ENCODE assay signal across 1 cellular context in the genomic region with DNA sequence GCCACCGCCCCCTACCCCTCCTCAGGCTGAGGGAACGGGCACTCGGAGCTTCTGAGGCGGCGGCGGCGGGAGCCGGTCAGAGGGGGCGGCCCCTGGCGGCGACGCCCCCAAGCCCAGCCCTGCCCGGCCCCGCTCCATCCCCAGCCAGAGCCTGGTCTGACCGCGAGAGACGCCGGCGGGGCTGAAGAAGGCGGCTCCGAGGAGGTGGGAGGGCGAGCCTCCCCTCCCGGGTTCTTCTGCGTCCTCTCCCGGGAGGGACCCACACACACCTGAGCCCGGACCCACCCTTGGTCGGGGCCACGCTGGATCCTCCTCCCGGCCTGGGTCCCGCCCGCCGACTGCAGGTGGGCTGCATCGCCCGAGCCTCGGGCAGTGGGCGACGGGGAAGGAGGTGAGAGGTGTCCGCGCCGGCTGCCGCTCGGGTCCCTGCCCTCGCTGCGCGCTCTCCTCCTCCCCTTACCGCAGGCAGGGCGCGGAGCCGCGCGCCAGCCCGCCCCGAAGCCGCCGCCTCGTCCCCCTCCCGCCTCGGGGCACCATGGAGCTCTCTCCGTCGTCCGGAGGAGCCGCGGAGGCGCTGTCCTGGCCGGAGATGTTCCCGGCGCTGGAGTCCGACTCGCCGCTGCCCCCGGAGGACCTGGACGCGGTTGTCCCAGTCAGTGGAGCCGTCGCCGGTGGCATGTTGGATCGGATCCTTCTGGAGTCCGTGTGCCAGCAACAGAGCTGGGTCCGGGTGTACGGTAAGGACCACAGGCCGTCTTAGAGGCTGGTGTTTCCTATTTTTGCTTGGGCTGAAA.
TF ChIP-seq lines count a peak whose summit lies in the region.

Gene RASAL2 (plus strand): TSS at position 147 of the 794 bp plus-strand sequence. CDS start 389 bp downstream, at position 536.

TF ChIP-seq in HepG2, 621 proteins besides CTCF, POLR2A, EP300 and RAD21 (continued from another document):
- TF ChIP-seq, protein P1, sequence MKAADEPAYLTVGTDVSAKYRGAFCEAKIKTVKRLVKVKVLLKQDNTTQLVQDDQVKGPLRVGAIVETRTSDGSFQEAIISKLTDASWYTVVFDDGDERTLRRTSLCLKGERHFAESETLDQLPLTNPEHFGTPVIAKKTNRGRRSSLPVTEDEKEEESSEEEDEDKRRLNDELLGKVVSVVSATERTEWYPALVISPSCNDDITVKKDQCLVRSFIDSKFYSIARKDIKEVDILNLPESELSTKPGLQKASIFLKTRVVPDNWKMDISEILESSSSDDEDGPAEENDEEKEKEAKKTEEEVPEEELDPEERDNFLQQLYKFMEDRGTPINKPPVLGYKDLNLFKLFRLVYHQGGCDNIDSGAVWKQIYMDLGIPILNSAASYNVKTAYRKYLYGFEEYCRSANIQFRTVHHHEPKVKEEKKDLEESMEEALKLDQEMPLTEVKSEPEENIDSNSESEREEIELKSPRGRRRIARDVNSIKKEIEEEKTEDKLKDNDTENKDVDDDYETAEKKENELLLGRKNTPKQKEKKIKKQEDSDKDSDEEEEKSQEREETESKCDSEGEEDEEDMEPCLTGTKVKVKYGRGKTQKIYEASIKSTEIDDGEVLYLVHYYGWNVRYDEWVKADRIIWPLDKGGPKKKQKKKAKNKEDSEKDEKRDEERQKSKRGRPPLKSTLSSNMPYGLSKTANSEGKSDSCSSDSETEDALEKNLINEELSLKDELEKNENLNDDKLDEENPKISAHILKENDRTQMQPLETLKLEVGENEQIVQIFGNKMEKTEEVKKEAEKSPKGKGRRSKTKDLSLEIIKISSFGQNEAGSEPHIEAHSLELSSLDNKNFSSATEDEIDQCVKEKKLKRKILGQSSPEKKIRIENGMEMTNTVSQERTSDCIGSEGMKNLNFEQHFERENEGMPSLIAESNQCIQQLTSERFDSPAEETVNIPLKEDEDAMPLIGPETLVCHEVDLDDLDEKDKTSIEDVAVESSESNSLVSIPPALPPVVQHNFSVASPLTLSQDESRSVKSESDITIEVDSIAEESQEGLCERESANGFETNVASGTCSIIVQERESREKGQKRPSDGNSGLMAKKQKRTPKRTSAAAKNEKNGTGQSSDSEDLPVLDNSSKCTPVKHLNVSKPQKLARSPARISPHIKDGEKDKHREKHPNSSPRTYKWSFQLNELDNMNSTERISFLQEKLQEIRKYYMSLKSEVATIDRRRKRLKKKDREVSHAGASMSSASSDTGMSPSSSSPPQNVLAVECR (CRISPR knock-in tag; IDR thresholded peaks at IDR 0.05; ENCODE audit: borderline replicate concordance), result peak; percentile 66; the same call in 1 of the 2 replicates
- 0 out of 2 replicates have a peak, but pooled peaks have one; percentile 54 for TF ChIP-seq E2F5 (CRISPR knock-in tag; conservative IDR thresholded peaks at IDR 0.05)
- 0 out of 2 replicates have a peak, but pooled peaks have one; percentile 22 for TF ChIP-seq ZMYM4 (CRISPR knock-in tag; IDR thresholded peaks at IDR 0.05)
- TF ChIP-seq ZNF44 (CRISPR knock-in tag; IDR thresholded peaks at IDR 0.05), result no peak
TF ChIP-seq in HepG2: peak in this region for 131.
